ENCODE assay signal across 8 cellular contexts in the genomic region with DNA sequence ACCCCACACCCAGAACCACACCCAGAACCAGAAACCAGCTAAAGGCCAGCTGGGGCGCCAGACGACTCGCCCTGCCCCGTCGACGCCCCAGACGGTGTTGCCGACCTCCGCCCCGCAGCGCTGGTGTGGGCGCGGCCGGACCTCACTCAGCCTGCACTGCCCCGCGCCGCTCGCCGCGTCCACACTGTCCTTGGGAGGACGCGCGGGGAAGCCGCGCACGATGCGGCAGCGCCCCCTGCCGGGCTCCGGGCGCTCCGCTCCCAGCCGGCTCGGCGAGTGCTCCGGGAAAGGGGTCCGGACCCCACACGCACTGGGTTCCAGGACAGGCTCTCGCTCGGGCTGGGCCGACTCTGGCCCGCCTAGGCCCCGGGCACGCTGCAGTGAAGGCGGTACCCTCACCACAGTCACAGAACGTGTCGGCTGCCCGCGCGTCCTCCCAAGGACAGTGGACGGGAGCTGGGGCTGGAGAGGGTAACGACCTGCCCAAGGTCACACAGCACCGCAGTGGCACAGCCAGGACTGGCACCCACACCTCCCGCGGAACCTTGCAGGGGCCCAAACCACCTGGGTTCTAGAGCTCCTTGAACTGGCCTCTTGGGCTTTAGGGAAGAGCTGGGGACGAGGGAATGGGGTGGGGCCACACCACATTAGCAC.
DNase-seq lines count a peak whose midpoint lies in the region; ATAC-seq and TF ChIP-seq lines count a peak whose summit lies in the region.

No MANE protein-coding gene starts in this region.

- H3K4me3 Mint-ChIP-seq in CD4-positive, alpha-beta memory T cell = peak overlapping the region; percentile 59 to 82 (median 72)

- peaks cover 0 to 1% (median 0%) of the 10 kb centered on the region in 8 donors for H3K9me3 Mint-ChIP-seq in CD4-positive, alpha-beta memory T cell
- no peaks in the 10 kb centered on the region for H3K9me3 Mint-ChIP-seq in activated naive CD4-positive, alpha-beta T cell treated with anti-CD3 and anti-CD28 coated beads, Interleukin-2, amount 50 U/mL, for 72 hours

- no peaks in the 10 kb centered on the region for H3K9me2 ChIP-seq in PC-9 (ENCODE audit: insufficient read depth)

- H3F3A ChIP-seq in PC-9 (ENCODE audit: insufficient read depth, low read depth) = no peaks in the 10 kb centered on the region

- no peak overlapping the region for H3K27ac ChIP-seq in CD4-positive, alpha-beta memory T cell (ENCODE audit: low read depth, low read length)
- H3K27ac ChIP-seq in PC-9 = no peak overlapping the region
- peak overlapping the region in 2 of 12 donors; percentile 33 to 34 for H3K27ac ChIP-seq in heart left ventricle
- H3K27ac ChIP-seq in osteoblast (ENCODE audit: low read depth, low read length) = no peak overlapping the region
- no peak overlapping the region for H3K27ac ChIP-seq in SJCRH30

- no peaks in the 10 kb centered on the region for H3K36me3 Mint-ChIP-seq in CD4-positive, alpha-beta memory T cell
- H3K36me3 Mint-ChIP-seq in activated naive CD4-positive, alpha-beta T cell treated with anti-CD3 and anti-CD28 coated beads, Interleukin-2, amount 50 U/mL, for 72 hours = no peaks in the 10 kb centered on the region

- CTCF ChIA-PET in CD4-positive, alpha-beta memory T cell (lab: Charles Lee; ENCODE audit: partially characterized antibody) = interaction anchor here (0.8 to 3.5 kb wide), 14 partner anchors 8 to 1660 kb away, joined by 3 to 38 read pairs (median 3); no protein-coding TSS in a partner anchor
- CTCF ChIA-PET in PC-9 (lab: Charles Lee) = interaction anchor here (0.5 to 0.7 kb wide), 3 partner anchors 285 to 1957 kb away, joined by 3 to 5 read pairs (median 3); no protein-coding TSS in a partner anchor

- H3K27me3 ChIP-seq in CD4-positive, alpha-beta memory T cell (ENCODE audit: insufficient read depth, low read length) = no peaks in the 10 kb centered on the region
- H3K27me3 ChIP-seq in PC-9 (ENCODE audit: insufficient read depth, low read depth) = peaks cover 41% of the 10 kb centered on the region; the same call in 1 of the 2 replicates
- H3K27me3 ChIP-seq in heart left ventricle = peaks cover 0 to 51% (median 9%) of the 10 kb centered on the region in 9 donors
- H3K27me3 ChIP-seq in osteoblast (ENCODE audit: insufficient read depth, low read length) = peaks cover 11% of the 10 kb centered on the region
- no peaks in the 10 kb centered on the region for H3K27me3 ChIP-seq in SJCRH30

- TF ChIP-seq CTCF in PC-9 (conservative IDR thresholded peaks at IDR 0.05) (peak; percentile 59), heart left ventricle (IDR thresholded peaks at IDR 0.05) (peak; percentile 72 to 89 (median 78)), osteoblast (IDR thresholded peaks at IDR 0.05; ENCODE audit: extremely low read depth, low read depth, low read length) (peak; percentile 54)

- H3K79me2 ChIP-seq in PC-9 (ENCODE audit: low read depth) (no peaks in the 10 kb centered on the region), osteoblast (ENCODE audit: insufficient read depth, low read length) (no peaks in the 10 kb centered on the region)

- ATAC-seq in GM19328 (IDR thresholded peaks at IDR 0.05; ENCODE audit: unreplicated experiment) (peak; percentile 57), HG03342 (IDR thresholded peaks at IDR 0.05; ENCODE audit: unreplicated experiment) (peak; percentile 76), heart left ventricle (peak; percentile 75 to 98 (median 92))
- ATAC-seq in activated naive CD4-positive, alpha-beta T cell treated with anti-CD3 and anti-CD28 coated beads, Interleukin-2, amount 50 U/mL, for 72 hours = peak; percentile 80 to 89

- H3K4me2 ChIP-seq in PC-9 = peak overlapping the region; percentile 56
- peak overlapping the region; percentile 91 for H3K4me2 ChIP-seq in osteoblast (ENCODE audit: insufficient read depth, low read length)

- H4K20me1 ChIP-seq in PC-9 (ENCODE audit: insufficient read depth) = no peaks in the 10 kb centered on the region
- no peaks in the 10 kb centered on the region for H4K20me1 ChIP-seq in osteoblast (ENCODE audit: insufficient read depth, low read length)

- H3K4me1 ChIP-seq in CD4-positive, alpha-beta memory T cell (ENCODE audit: insufficient read depth, low read length) = no peaks in the 10 kb centered on the region
- H3K4me1 ChIP-seq in PC-9 (replicated peaks; ENCODE audit: insufficient read depth) (no peaks in the 10 kb centered on the region), heart left ventricle (peaks cover 0 to 15% (median 9%) of the 10 kb centered on the region in 12 donors), osteoblast (ENCODE audit: insufficient read depth, low read length) (peaks cover 5% of the 10 kb centered on the region), SJCRH30 (no peaks in the 10 kb centered on the region)

- WGBS in heart left ventricle, 4 donors = 0 to 4% (median 2%) methylated on average over 6 to 56 of the region's 56 CpGs

- peaks cover 26% of the 10 kb centered on the region in 2 donors for H3K27me3 Mint-ChIP-seq in CD4-positive, alpha-beta memory T cell

- H3K36me3 ChIP-seq in CD4-positive, alpha-beta memory T cell (ENCODE audit: insufficient read depth, low read length) = no peaks in the 10 kb centered on the region
- H3K36me3 ChIP-seq in PC-9 (ENCODE audit: low read depth) (no peaks in the 10 kb centered on the region), heart left ventricle (no peaks in the 10 kb centered on the region), osteoblast (ENCODE audit: insufficient read depth, low read length) (no peaks in the 10 kb centered on the region), SJCRH30 (no peaks in the 10 kb centered on the region)

- H3K4me1 Mint-ChIP-seq in CD4-positive, alpha-beta memory T cell = peaks cover 4 to 12% (median 7%) of the 10 kb centered on the region in 4 donors

- no peak overlapping the region for H3K27ac Mint-ChIP-seq in CD4-positive, alpha-beta memory T cell
- H3K27ac Mint-ChIP-seq in activated naive CD4-positive, alpha-beta T cell treated with anti-CD3 and anti-CD28 coated beads, Interleukin-2, amount 50 U/mL, for 72 hours = no peak overlapping the region

- no TSS peak for BruUV-seq in PC-9 (replicated peaks; lab: Mats Ljungman, UMichigan)

- no peak for TF ChIP-seq POLR2A in heart left ventricle (IDR thresholded peaks at IDR 0.05)

- intact Hi-C loops in CD4-positive, alpha-beta memory T cell (cut with micrococcal nuclease) = no loop called here
- intact Hi-C loops in PC-9 (cut with micrococcal nuclease; ENCODE audit: unreplicated experiment) = loop anchor here (10.0 kb wide), 1 partner anchor 248 kb away; no protein-coding TSS in a partner anchor
- intact Hi-C loops in heart left ventricle (cut with DNase I) = loop anchor here in 1 of 10 donors (5.0 to 10.0 kb wide), 2 partner anchors 1416 to 1658 kb away; no protein-coding TSS in a partner anchor

- no peak overlapping the region for H2AFZ ChIP-seq in PC-9
- H2AFZ ChIP-seq in osteoblast (ENCODE audit: low read length) = peak overlapping the region; percentile 92

- no peaks in the 10 kb centered on the region for H3K9me3 ChIP-seq in CD4-positive, alpha-beta memory T cell (ENCODE audit: control insufficient read depth in 1 of 2, low read length in 2 of 2)
- H3K9me3 ChIP-seq in PC-9 (ENCODE audit: insufficient read depth, low read depth) = no peaks in the 10 kb centered on the region
- H3K9me3 ChIP-seq in heart left ventricle = no peaks in the 10 kb centered on the region
- no peaks in the 10 kb centered on the region for H3K9me3 ChIP-seq in osteoblast (ENCODE audit: low read depth, low read length)
- H3K9me3 ChIP-seq in SJCRH30 (replicated peaks) = no peaks in the 10 kb centered on the region; the same call in 1 of the 2 replicates

- peak in 4 of 5 donors; percentile 18 to 42 (median 40) for DNase-seq in CD4-positive, alpha-beta memory T cell
- DNase-seq in PC-9 = peak in 1 of 2 experiments; percentile 46
- DNase-seq in activated naive CD4-positive, alpha-beta T cell treated with anti-CD3 and anti-CD28 coated beads, Interleukin-2, amount 50 U/mL, for 72 hours (ENCODE audit: low spot score in 2 of 2) = peak in 1 of 2 donors; percentile 73
- DNase-seq in heart left ventricle = peak; percentile 25 to 86 (median 59)
- DNase-seq in osteoblast (ENCODE audit: insufficient read length, low spot score, missing footprints) = peak; percentile 94
- DNase-seq in SJCRH30 = no peak

- POLR2A ChIA-PET in CD4-positive, alpha-beta memory T cell (lab: Charles Lee; ENCODE audit: partially characterized antibody) = no interaction called here
- POLR2A ChIA-PET in PC-9 (lab: Charles Lee; ENCODE audit: unreplicated experiment) = no interaction called here

- H3K4me3 ChIP-seq in CD4-positive, alpha-beta memory T cell (ENCODE audit: low read length in 2 of 2) = peak overlapping the region in 1 of 2 donors; percentile 41
- H3K4me3 ChIP-seq in PC-9 = no peak overlapping the region; the same call in 1 of the 2 replicates
- peak overlapping the region; percentile 26 to 58 (median 50) for H3K4me3 ChIP-seq in heart left ventricle
- H3K4me3 ChIP-seq in osteoblast (ENCODE audit: insufficient read depth, low read length) = peak overlapping the region; percentile 69
- no peak overlapping the region for H3K4me3 ChIP-seq in SJCRH30

Comparison
In these comparisons a context has a peak if more than half of its experiments do, and no peak if none do; other contexts are left out.
1. DNase-seq: peak in CD4-positive, alpha-beta memory T cell (4 of 5), heart left ventricle (5 of 5) and osteoblast (single experiment); none in SJCRH30 (0 of 2).
2. H3K4me3 ChIP-seq: peak in heart left ventricle (12 of 12) and osteoblast (single experiment); none in PC-9 (single experiment) and SJCRH30 (single experiment).
3. Peak in every context shown above with its lines, with median percentiles within 50 percentile points of each other: ATAC-seq and CTCF ChIP-seq.